Comparison of ENCODE assay signal across 13 cellular contexts in genomic region chr22:25853902-25854301, GRCh38.
A peak's percentile ranks its signal among the peaks of the same experiment; 100 is the strongest.
DNase-seq lines count a peak whose midpoint lies in the region; FAIRE-seq and TF ChIP-seq lines count a peak whose summit lies in the region.
"Had no signal": no experiment of that assay in that cellular context is flagged by ENCODE, and none has a peak within 500 bp of the region (broad histone marks: within the 10 kb centered on the region; RNA-seq: fewer than 3 reads in every experiment).

No MANE protein-coding gene starts in this region.

- H3K27ac ChIP-seq in hepatocyte (no peak overlapping the region), kidney (ENCODE audit: low read depth in 2 of 2, low read length in 2 of 2) (no peak overlapping the region)
- H3K27ac ChIP-seq: epithelial cell of prostate, lower lobe of right lung, RWPE1 had no signal

- intact Hi-C loops in kidney (cut with DNase I): no loop called here

- H2AFZ ChIP-seq in hepatocyte: no peak overlapping the region

- 22% methylated on average over 2 of the region's 2 CpGs for WGBS in hepatocyte (ENCODE audit: low lambda C conversion rate, missing lambda C conversion rate)

- no peak overlapping the region for H3K9ac ChIP-seq in kidney (ENCODE audit: low read length in 2 of 2)

- H3K27me3 ChIP-seq in hepatocyte: no peaks in the 10 kb centered on the region

- no peak overlapping the region for H3K27ac Mint-ChIP-seq in immature natural killer cell
- H3K27ac Mint-ChIP-seq: activated CD4-positive, alpha-beta T cell treated with anti-CD3 and anti-CD28 coated beads, Interleukin-2, amount 10 ng/mL, durations not matched to agents 24 days and 14 days had no signal

- H3K9me2 ChIP-seq in hepatocyte (replicated peaks; ENCODE audit: insufficient read depth): no peaks in the 10 kb centered on the region

- no peaks in the 10 kb centered on the region for H3K4me1 ChIP-seq in hepatocyte (ENCODE audit: insufficient read depth)
- H3K4me1 ChIP-seq in kidney (ENCODE audit: control insufficient read depth in 1 of 2, insufficient read depth in 1 of 2, low read depth in 1 of 2, low read length in 2 of 2): no peaks in the 10 kb centered on the region
- H3K4me1 ChIP-seq: lower lobe of right lung had no signal

- no peak overlapping the region for H3K4me2 ChIP-seq in hepatocyte

- no peaks in the 10 kb centered on the region for H3K36me3 Mint-ChIP-seq in immature natural killer cell

- H3K4me3 ChIP-seq in hepatocyte (no peak overlapping the region), kidney (ENCODE audit: low read length in 2 of 2) (no peak overlapping the region)
- H3K4me3 ChIP-seq: lower lobe of right lung had no signal

- no peaks in the 10 kb centered on the region for H3K79me2 ChIP-seq in hepatocyte

- no peaks in the 10 kb centered on the region for H3K36me3 ChIP-seq in hepatocyte (replicated peaks; ENCODE audit: insufficient read depth, low read depth)
- no peaks in the 10 kb centered on the region for H3K36me3 ChIP-seq in kidney (ENCODE audit: control insufficient read depth in 1 of 2, insufficient read depth in 2 of 2, low read length in 2 of 2)
- H3K36me3 ChIP-seq: lower lobe of right lung had no signal

- no peaks in the 10 kb centered on the region for H3K9me3 ChIP-seq in hepatocyte (ENCODE audit: low read depth)
- H3K9me3 ChIP-seq in kidney (ENCODE audit: control insufficient read depth in 1 of 2, low read length in 2 of 2): no peaks in the 10 kb centered on the region
- H3K9me3 ChIP-seq: lower lobe of right lung had no signal

- FAIRE-seq in kidney (lab: Jason Lieb, UNC): no peak

- H3K4me1 Mint-ChIP-seq in immature natural killer cell: no peaks in the 10 kb centered on the region

- peaks cover 4 to 12% (median 7%) of the 10 kb centered on the region in 3 donors for H3K27me3 Mint-ChIP-seq in immature natural killer cell (ENCODE audit: low read depth in 3 of 3)
- H3K27me3 Mint-ChIP-seq: activated CD4-positive, alpha-beta T cell treated with anti-CD3 and anti-CD28 coated beads, Interleukin-2, amount 10 ng/mL, durations not matched to agents 24 days and 14 days had no signal

- H3K4me3 Mint-ChIP-seq in immature natural killer cell: no peak overlapping the region
- H3K4me3 Mint-ChIP-seq: activated CD4-positive, alpha-beta T cell treated with anti-CD3 and anti-CD28 coated beads, Interleukin-2, amount 10 ng/mL, durations not matched to agents 24 days and 14 days had no signal

- peaks cover 0 to 2% (median 0%) of the 10 kb centered on the region in 6 donors for H3K9me3 Mint-ChIP-seq in immature natural killer cell
- H3K9me3 Mint-ChIP-seq: activated CD4-positive, alpha-beta T cell treated with anti-CD3 and anti-CD28 coated beads, Interleukin-2, amount 10 ng/mL, durations not matched to agents 24 days and 14 days had no signal

- DNase-seq in D341Med (ENCODE audit: low spot score) (peak; percentile 52), HT-29 (ENCODE audit: low spot score) (peak; percentile 1), OCI-M1 (lab: John Stamatoyannopoulos, UW) (peak; percentile 59), hepatocyte (ENCODE audit: low spot score) (no peak), immature natural killer cell (no peak), kidney (no peak), cerebellar cortex (ENCODE audit: low spot score) (no peak), GF-D8 (lab: John Stamatoyannopoulos, UW) (no peak)
- DNase-seq: activated CD4-positive, alpha-beta T cell treated with anti-CD3 and anti-CD28 coated beads, Interleukin-2, amount 10 ng/mL, durations not matched to agents 24 days and 14 days; lower lobe of right lung; stimulated activated naive CD4-positive, alpha-beta T cell treated with Interleukin-2 at 50 U/mL for 16 hours had no signal

- H4K20me1 ChIP-seq in hepatocyte (ENCODE audit: insufficient read depth, poor library complexity, severe bottlenecking): no peaks in the 10 kb centered on the region

- peak; percentile 9 for TF ChIP-seq CTCF in hepatocyte (IDR thresholded peaks at IDR 0.05; ENCODE audit: poor library complexity)
- TF ChIP-seq CTCF in kidney (IDR thresholded peaks at IDR 0.05; ENCODE audit: borderline replicate concordance, extremely low read depth, insufficient read depth): no peak

Comparison
In these comparisons a context has a peak if more than half of its experiments do, and no peak if none do; other contexts are left out.
1. DNase-seq: peak in D341Med (single experiment), HT-29 (single experiment) and OCI-M1 (single experiment); none in hepatocyte (single experiment), immature natural killer cell (0 of 3), kidney (single experiment), cerebellar cortex (single experiment) and GF-D8 (single experiment).